In the genomic region with DNA sequence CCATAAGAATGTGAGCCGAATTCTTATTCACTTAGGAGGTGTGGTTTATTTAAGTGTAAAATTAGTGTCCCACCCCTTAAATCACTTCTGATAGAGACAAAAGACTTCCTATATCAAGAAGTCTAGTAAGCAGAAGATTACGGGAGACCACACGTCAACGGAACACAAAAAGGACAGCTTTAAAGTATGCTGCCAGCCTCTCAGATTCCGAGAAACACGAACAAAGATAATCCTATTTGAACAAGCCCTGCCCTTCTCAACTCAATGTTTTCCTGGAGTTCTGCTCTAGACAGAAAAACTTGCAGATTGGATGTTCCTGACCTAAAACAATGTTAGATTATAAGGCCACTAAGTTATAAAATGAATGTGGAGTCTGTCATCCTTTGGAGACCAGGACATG, we compare ENCODE assay signal across 23 cellular contexts. TPM values are rescaled to one million over a fixed set of nuclear protein-coding genes. Genes with fewer than 3 reads are reported as not detected.
A peak's percentile ranks its signal among the peaks of the same experiment; 100 is the strongest.
DNase-seq lines count a peak whose midpoint lies in the region; FAIRE-seq and TF ChIP-seq lines count a peak whose summit lies in the region.
"Had no signal": no experiment of that assay in that cellular context is flagged by ENCODE, and none has a peak within 500 bp of the region (broad histone marks: within the 10 kb centered on the region; RNA-seq: fewer than 3 reads in every experiment).

No MANE protein-coding gene starts in this region.

- peaks cover 4% of the 10 kb centered on the region for H3K4me1 ChIP-seq in endothelial cell of umbilical vein (ENCODE audit: control insufficient read depth, extremely low read depth, insufficient read depth, low read length)
- no peaks in the 10 kb centered on the region for H3K4me1 ChIP-seq in muscle layer of duodenum (ENCODE audit: control insufficient read depth in 1 of 2, insufficient read depth in 2 of 2, low read length in 2 of 2)

- dilution Hi-C loops in endothelial cell of umbilical vein (cut with MboI; ENCODE audit: extremely low pct_ligation_motif_present, low sequenced_read_pairs) = no loop called here

- BruUV-seq in endothelial cell of umbilical vein (replicated peaks; lab: Mats Ljungman, UMichigan) = no TSS peak

- POLR2A ChIA-PET in endothelial cell of umbilical vein (lab: Charles Lee) = no interaction called here

- DNase-seq in OCI-M1 (lab: John Stamatoyannopoulos, UW) = peak; percentile 74
- no peak for DNase-seq in endothelial cell of umbilical vein (ENCODE audit: low read depth, low spot score)
- DNase-seq in type B pancreatic cell (ENCODE audit: extremely low spot score, unreplicated experiment) = no peak
- no peak for DNase-seq in iPS-NIHi11 (ENCODE audit: low spot score)
- DNase-seq in activated T-helper 1 cell treated with anti-CD3 and anti-CD28 coated beads, Interleukin-12 subunit alpha, Interleukin-12 subunit beta, Interleukin-2, Interleukin-4 antibody, amounts not matched to agents 30 ng/mL and 10 ng/mL and 1 ng/mL, durations not matched to agents 14 hours and 24 hours and 36 hours (ENCODE audit: low spot score) = no peak
- DNase-seq in immature natural killer cell = no peak
- DNase-seq: activated CD4-positive, alpha-beta T cell treated with anti-CD3 and anti-CD28 coated beads, Interleukin-2, amount 10 ng/mL, durations not matched to agents 24 days and 14 days; CD4-positive, alpha-beta memory T cell; hypothalamus; islet precursor cell; natural killer cell; NCI-H187 treated with DMSO at 0.1 percent for 48 hours; NCI-H748 treated with DMSO at 0.1 percent for 48 hours; SHP77 treated with DMSO at 0.1 percent for 48 hours; stimulated activated CD4-positive, alpha-beta T cell treated with anti-CD3 and anti-CD28 coated beads, Interleukin-2, amount 100 ng/mL, for 24 hours; T-cell had no signal

- H3K4me3 Mint-ChIP-seq in type B pancreatic cell (no peak overlapping the region), immature natural killer cell (no peak overlapping the region)
- H3K4me3 Mint-ChIP-seq in activated T-helper 1 cell treated with anti-CD3 and anti-CD28 coated beads, Interleukin-12 subunit alpha, Interleukin-12 subunit beta, Interleukin-2, Interleukin-4 antibody, amounts not matched to agents 30 ng/mL and 10 ng/mL and 1 ng/mL, durations not matched to agents 14 hours and 24 hours and 36 hours = no peak overlapping the region
- H3K4me3 Mint-ChIP-seq: activated CD4-positive, alpha-beta T cell treated with anti-CD3 and anti-CD28 coated beads, Interleukin-2, amount 10 ng/mL, durations not matched to agents 24 days and 14 days; activated naive CD4-positive, alpha-beta T cell treated with anti-CD3 and anti-CD28 coated beads, Interleukin-2, amount 50 U/mL, for 24 hours; central memory CD8-positive, alpha-beta T cell; natural killer cell; stimulated activated memory B cell treated with anti-CD40 and anti-IgM and Interleukin-4, amounts not matched to agents 10 μg/mL and 1 μg/mL and 100 μg/mL, for 72 hours; T-cell had no signal

- intact Hi-C loops in endothelial cell of umbilical vein (cut with micrococcal nuclease) = no loop called here
- intact Hi-C loops in activated T-helper 1 cell treated with anti-CD3 and anti-CD28 coated beads, Interleukin-12 subunit alpha, Interleukin-12 subunit beta, Interleukin-2, Interleukin-4 antibody, amounts not matched to agents 30 ng/mL and 10 ng/mL and 1 ng/mL, durations not matched to agents 14 hours and 24 hours and 36 hours (cut with micrococcal nuclease) = no loop called here

- H3K9me3 Mint-ChIP-seq in type B pancreatic cell = no peaks in the 10 kb centered on the region
- no peaks in the 10 kb centered on the region for H3K9me3 Mint-ChIP-seq in activated T-helper 1 cell treated with anti-CD3 and anti-CD28 coated beads, Interleukin-12 subunit alpha, Interleukin-12 subunit beta, Interleukin-2, Interleukin-4 antibody, amounts not matched to agents 30 ng/mL and 10 ng/mL and 1 ng/mL, durations not matched to agents 14 hours and 24 hours and 36 hours
- H3K9me3 Mint-ChIP-seq in immature natural killer cell = no peaks in the 10 kb centered on the region
- H3K9me3 Mint-ChIP-seq: activated CD4-positive, alpha-beta T cell treated with anti-CD3 and anti-CD28 coated beads, Interleukin-2, amount 10 ng/mL, durations not matched to agents 24 days and 14 days; activated naive CD4-positive, alpha-beta T cell treated with anti-CD3 and anti-CD28 coated beads, Interleukin-2, amount 50 U/mL, for 24 hours; CD4-positive, alpha-beta memory T cell; central memory CD8-positive, alpha-beta T cell; natural killer cell; stimulated activated memory B cell treated with anti-CD40 and anti-IgM and Interleukin-4, amounts not matched to agents 10 μg/mL and 1 μg/mL and 100 μg/mL, for 72 hours; T-cell had no signal

- H3K79me2 ChIP-seq in endothelial cell of umbilical vein (ENCODE audit: control insufficient read depth, insufficient read depth, low read length) = no peaks in the 10 kb centered on the region

- H3K4me2 ChIP-seq in endothelial cell of umbilical vein (ENCODE audit: insufficient read depth, low read length) = no peak overlapping the region

- FAIRE-seq in endothelial cell of umbilical vein (lab: Jason Lieb, UNC) = no peak
- FAIRE-seq: G401.6 had no signal

- H3K9ac ChIP-seq in endothelial cell of umbilical vein (replicated peaks; ENCODE audit: extremely low read depth, insufficient read depth, low read length) = no peak overlapping the region

- H3K27me3 Mint-ChIP-seq in type B pancreatic cell (no peaks in the 10 kb centered on the region), immature natural killer cell (ENCODE audit: low read depth in 3 of 3) (peaks cover 3 to 7% (median 6%) of the 10 kb centered on the region in 3 donors)
- H3K27me3 Mint-ChIP-seq in activated T-helper 1 cell treated with anti-CD3 and anti-CD28 coated beads, Interleukin-12 subunit alpha, Interleukin-12 subunit beta, Interleukin-2, Interleukin-4 antibody, amounts not matched to agents 30 ng/mL and 10 ng/mL and 1 ng/mL, durations not matched to agents 14 hours and 24 hours and 36 hours (ENCODE audit: insufficient read depth) = peaks cover 18% of the 10 kb centered on the region
- H3K27me3 Mint-ChIP-seq: activated naive CD4-positive, alpha-beta T cell treated with anti-CD3 and anti-CD28 coated beads, Interleukin-2, amount 50 U/mL, for 24 hours; stimulated activated memory B cell treated with anti-CD40 and anti-IgM and Interleukin-4, amounts not matched to agents 10 μg/mL and 1 μg/mL and 100 μg/mL, for 72 hours had no signal

- CTCF ChIA-PET in endothelial cell of umbilical vein (lab: Charles Lee) = no interaction called here

- peak overlapping the region; percentile 8 for H2AFZ ChIP-seq in endothelial cell of umbilical vein (ENCODE audit: low read depth, low read length)

- H3K36me3 Mint-ChIP-seq in type B pancreatic cell (no peaks in the 10 kb centered on the region), immature natural killer cell (peaks cover 0 to 5% (median 0%) of the 10 kb centered on the region in 3 donors)
- H3K36me3 Mint-ChIP-seq in activated T-helper 1 cell treated with anti-CD3 and anti-CD28 coated beads, Interleukin-12 subunit alpha, Interleukin-12 subunit beta, Interleukin-2, Interleukin-4 antibody, amounts not matched to agents 30 ng/mL and 10 ng/mL and 1 ng/mL, durations not matched to agents 14 hours and 24 hours and 36 hours (ENCODE audit: low read depth) = no peaks in the 10 kb centered on the region
- H3K36me3 Mint-ChIP-seq: activated naive CD4-positive, alpha-beta T cell treated with anti-CD3 and anti-CD28 coated beads, Interleukin-2, amount 50 U/mL, for 24 hours; CD4-positive, alpha-beta memory T cell; natural killer cell; stimulated activated memory B cell treated with anti-CD40 and anti-IgM and Interleukin-4, amounts not matched to agents 10 μg/mL and 1 μg/mL and 100 μg/mL, for 72 hours; T-cell had no signal

- H3K27me3 ChIP-seq in endothelial cell of umbilical vein (ENCODE audit: control insufficient read depth in 2 of 2, insufficient read depth in 2 of 2, low read length in 2 of 2) (no peaks in the 10 kb centered on the region), muscle layer of duodenum (ENCODE audit: low read depth, low read length) (no peaks in the 10 kb centered on the region)
- H3K27me3 ChIP-seq: ascending aorta had no signal

- no peaks in the 10 kb centered on the region for H3K9me1 ChIP-seq in endothelial cell of umbilical vein (replicated peaks; ENCODE audit: control insufficient read depth, extremely low read depth, insufficient read depth, low read length)

- no peaks in the 10 kb centered on the region for H3K9me3 ChIP-seq in endothelial cell of umbilical vein (replicated peaks; ENCODE audit: control insufficient read depth, insufficient read depth, low read length)
- no peaks in the 10 kb centered on the region for H3K9me3 ChIP-seq in muscle layer of duodenum (ENCODE audit: control insufficient read depth in 1 of 2, low read length in 2 of 2)
- H3K9me3 ChIP-seq: ascending aorta had no signal

- H3K4me3 ChIP-seq in endothelial cell of umbilical vein (replicated peaks in 1 of 3; ENCODE audit: insufficient read depth in 1 of 3, low read depth in 1 of 3, low read length in 3 of 3) (no peak overlapping the region), muscle layer of duodenum (ENCODE audit: low read depth in 1 of 2, low read length in 2 of 2) (no peak overlapping the region)
- H3K4me3 ChIP-seq: ascending aorta, skin epidermis had no signal

- no peak for TF ChIP-seq POLR2A in endothelial cell of umbilical vein (IDR thresholded peaks at IDR 0.05; ENCODE audit: low read depth, low read length)

- H3K4me1 Mint-ChIP-seq in type B pancreatic cell (ENCODE audit: unreplicated experiment) (peaks cover 10% of the 10 kb centered on the region), immature natural killer cell (peaks cover 5 to 7% of the 10 kb centered on the region in 2 donors)
- H3K4me1 Mint-ChIP-seq in activated T-helper 1 cell treated with anti-CD3 and anti-CD28 coated beads, Interleukin-12 subunit alpha, Interleukin-12 subunit beta, Interleukin-2, Interleukin-4 antibody, amounts not matched to agents 30 ng/mL and 10 ng/mL and 1 ng/mL, durations not matched to agents 14 hours and 24 hours and 36 hours (ENCODE audit: low read depth) = peaks cover 13% of the 10 kb centered on the region

- H3K27ac Mint-ChIP-seq in type B pancreatic cell (peak overlapping the region; percentile 80), immature natural killer cell (no peak overlapping the region)
- H3K27ac Mint-ChIP-seq in activated T-helper 1 cell treated with anti-CD3 and anti-CD28 coated beads, Interleukin-12 subunit alpha, Interleukin-12 subunit beta, Interleukin-2, Interleukin-4 antibody, amounts not matched to agents 30 ng/mL and 10 ng/mL and 1 ng/mL, durations not matched to agents 14 hours and 24 hours and 36 hours = no peak overlapping the region
- H3K27ac Mint-ChIP-seq: activated CD4-positive, alpha-beta T cell treated with anti-CD3 and anti-CD28 coated beads, Interleukin-2, amount 10 ng/mL, durations not matched to agents 24 days and 14 days; activated naive CD4-positive, alpha-beta T cell treated with anti-CD3 and anti-CD28 coated beads, Interleukin-2, amount 50 U/mL, for 24 hours; natural killer cell; T-cell had no signal

- TF ChIP-seq CTCF in endothelial cell of umbilical vein (IDR thresholded peaks at IDR 0.05; ENCODE audit: extremely low read depth in 1 of 2, insufficient read depth in 1 of 2, low read depth in 1 of 2, low read length in 2 of 2) (no peak), type B pancreatic cell (conservative IDR thresholded peaks at IDR 0.05) (no peak)

- no peaks in the 10 kb centered on the region for H3K36me3 ChIP-seq in endothelial cell of umbilical vein (ENCODE audit: control insufficient read depth in 2 of 2, extremely low read depth in 1 of 2, insufficient read depth in 2 of 2, low read length in 2 of 2)
- H3K36me3 ChIP-seq in muscle layer of duodenum (ENCODE audit: control insufficient read depth in 1 of 2, insufficient read depth in 2 of 2, low read length in 2 of 2) = no peaks in the 10 kb centered on the region
- H3K36me3 ChIP-seq: ascending aorta had no signal

- H3K27ac ChIP-seq in endothelial cell of umbilical vein (ENCODE audit: insufficient read depth, low read depth, low read length) (no peak overlapping the region), muscle layer of duodenum (ENCODE audit: low read length) (peak overlapping the region; percentile 31)
- H3K27ac ChIP-seq: ascending aorta had no signal

- H4K20me1 ChIP-seq in endothelial cell of umbilical vein (replicated peaks; ENCODE audit: control insufficient read depth, extremely low read depth, insufficient read depth, low read length) = no peaks in the 10 kb centered on the region

RNA-seq across cellular contexts. Expression of a gene that starts 4.9 kb away (rescaled TPM):
- total RNA-seq in endothelial cell of umbilical vein (25.2 and 26.1 TPM in 2 replicates), type B pancreatic cell (ENCODE audit: low replicate concordance) (26.0 and 27.0 TPM in 2 replicates)
- polyA plus RNA-seq in endothelial cell of umbilical vein (36.1 and 37.2 TPM in 2 replicates), immature natural killer cell (10 to 100 TPM in 2 of 3 donors, 1 to 10 TPM in 1; 9.2 to 11.6 (median 11.5) TPM)
- 29.8 and 32.8 TPM in 2 replicates for polyA plus RNA-seq in endothelial cell of umbilical vein (2011; cell fraction: cytosol; rRNA removed)
- 68.9 and 77.8 TPM in 2 replicates for polyA plus RNA-seq in endothelial cell of umbilical vein (2011; cell fraction: nucleus; rRNA removed)
- 29.0 and 33.2 TPM in 2 replicates for polyA plus RNA-seq in endothelial cell of umbilical vein (2012)
- polyA minus RNA-seq in endothelial cell of umbilical vein = 88.9 and 90.6 TPM in 2 replicates
- polyA minus RNA-seq in endothelial cell of umbilical vein (2011; cell fraction: cytosol; rRNA and poly(A)+ RNA removed) = 45.7 TPM
- 61.5 and 68.8 TPM in 2 replicates for polyA minus RNA-seq in endothelial cell of umbilical vein (2011; cell fraction: nucleus; rRNA and poly(A)+ RNA removed)
- total RNA-seq in activated T-helper 1 cell treated with anti-CD3 and anti-CD28 coated beads, Interleukin-12 subunit alpha, Interleukin-12 subunit beta, Interleukin-2, Interleukin-4 antibody, amounts not matched to agents 30 ng/mL and 10 ng/mL and 1 ng/mL, durations not matched to agents 14 hours and 24 hours and 36 hours = 12.6 and 17.5 TPM in 2 replicates
